Comparison of ENCODE assay signal across 10 cellular contexts in genomic region chr19:41226874-41227390, GRCh38.
DNase-seq lines count a peak whose midpoint lies in the region; ATAC-seq and TF ChIP-seq lines count a peak whose summit lies in the region.
"Had no signal": no experiment of that assay in that cellular context is flagged by ENCODE, and none has a peak within 500 bp of the region (broad histone marks: within the 10 kb centered on the region; RNA-seq: fewer than 3 reads in every experiment).

No MANE protein-coding gene starts in this region.

- H4K20me1 ChIP-seq in Loucy (ENCODE audit: insufficient read depth, low read length, poor library complexity, severe bottlenecking), result no peaks in the 10 kb centered on the region

- peaks cover 4% of the 10 kb centered on the region for H3K27me3 Mint-ChIP-seq in nephron (ENCODE audit: low read depth)

- ATAC-seq in GM18861 (IDR thresholded peaks at IDR 0.05; ENCODE audit: unreplicated experiment), result no peak
- ATAC-seq in GM21360 (IDR thresholded peaks at IDR 0.05; ENCODE audit: unreplicated experiment), result no peak

- no peak for TF ChIP-seq CTCF in Loucy (conservative IDR thresholded peaks at IDR 0.05; ENCODE audit: low read length)
- TF ChIP-seq CTCF in nephron (IDR thresholded peaks at IDR 0.05; ENCODE audit: unreplicated experiment in 3 of 3), result no peak

- H3K27ac ChIP-seq in ACC112 (ENCODE audit: low read depth, low read length) (peak overlapping the region; percentile 91), duodenal mucosa (ENCODE audit: low read depth, low read length) (peak overlapping the region; percentile 78)

- H3K9me2 ChIP-seq in Loucy (replicated peaks; ENCODE audit: low read depth, low read length), result no peaks in the 10 kb centered on the region

- peak overlapping the region; percentile 68 for H3K4me3 ChIP-seq in ACC112 (ENCODE audit: low read depth, low read length)
- H3K4me3 ChIP-seq in Loucy (ENCODE audit: low read length, poor library complexity, severe bottlenecking), result no peak overlapping the region
- H3K4me3 ChIP-seq in duodenal mucosa (ENCODE audit: low read depth in 1 of 2, low read length in 2 of 2), result peak overlapping the region; percentile 71 to 92

- peaks cover 35% of the 10 kb centered on the region for H3K4me1 Mint-ChIP-seq in nephron

- H3K4me3 Mint-ChIP-seq in nephron, result peak overlapping the region; percentile 77 to 84 (median 84)

- no peak for DNase-seq in SW480 (ENCODE audit: low spot score)
- no peak for DNase-seq in SKM-1 (lab: John Stamatoyannopoulos, UW; ENCODE audit: unreplicated experiment)
- DNase-seq: activated B cell treated with CpG ODN at 0.5 μM for 24 hours, NCI-H1048 had no signal

- H3K27me3 ChIP-seq in ACC112 (ENCODE audit: insufficient read depth, low read length) (no peaks in the 10 kb centered on the region), Loucy (ENCODE audit: insufficient read depth, low read length, poor library complexity, severe bottlenecking) (peaks cover 7% of the 10 kb centered on the region), duodenal mucosa (ENCODE audit: control insufficient read depth in 1 of 2, insufficient read depth in 2 of 2, low read length in 2 of 2) (peaks cover 0 to 3% of the 10 kb centered on the region in 2 donors)

- H2AFZ ChIP-seq in ACC112 (ENCODE audit: low read length, unreplicated experiment) (no peak overlapping the region), Loucy (ENCODE audit: low read length) (0 out of 2 replicates have a peak overlapping the region, but pooled peaks have one; percentile 2)

- no peaks in the 10 kb centered on the region for H3F3A ChIP-seq in Loucy (ENCODE audit: low read depth)

- peaks cover 20% of the 10 kb centered on the region; the same call in 1 of the 2 replicates for H3K36me3 ChIP-seq in ACC112 (ENCODE audit: insufficient read depth, low read length)
- no peaks in the 10 kb centered on the region for H3K36me3 ChIP-seq in Loucy (ENCODE audit: insufficient read depth, low read length)
- no peaks in the 10 kb centered on the region for H3K36me3 ChIP-seq in duodenal mucosa (ENCODE audit: control insufficient read depth in 1 of 2, insufficient read depth in 2 of 2, low read length in 2 of 2)

- H3K4me2 ChIP-seq in Loucy (ENCODE audit: low read depth, low read length, poor library complexity, severe bottlenecking), result no peak overlapping the region

- H3K79me2 ChIP-seq in ACC112 (ENCODE audit: control insufficient read depth, insufficient read depth, low read length, unreplicated experiment) (peaks cover 42% of the 10 kb centered on the region), Loucy (ENCODE audit: insufficient read depth, low read length) (no peaks in the 10 kb centered on the region)

- H3K9me3 Mint-ChIP-seq in nephron, result no peaks in the 10 kb centered on the region
- H3K9me3 Mint-ChIP-seq: activated B cell treated with CpG ODN at 0.5 μM for 24 hours had no signal

- H3K9ac ChIP-seq in Loucy (ENCODE audit: low read depth, low read length, poor library complexity, severe bottlenecking), result no peak overlapping the region
- peak overlapping the region; percentile 53 to 69 for H3K9ac ChIP-seq in duodenal mucosa (ENCODE audit: low read depth in 1 of 2, low read length in 2 of 2)

- peaks cover 10% of the 10 kb centered on the region for H3K36me3 Mint-ChIP-seq in nephron (ENCODE audit: low read depth)

- H3K27ac Mint-ChIP-seq in nephron, result peak overlapping the region; percentile 93 to 97 (median 97)
- H3K27ac Mint-ChIP-seq: activated B cell treated with CpG ODN at 0.5 μM for 24 hours had no signal

- H3K4me1 ChIP-seq in ACC112 (ENCODE audit: control insufficient read depth, insufficient read depth, low read length, unreplicated experiment) (peaks cover 51% of the 10 kb centered on the region), Loucy (ENCODE audit: insufficient read depth, low read length, poor library complexity, severe bottlenecking) (no peaks in the 10 kb centered on the region), duodenal mucosa (ENCODE audit: control insufficient read depth in 1 of 2, insufficient read depth in 2 of 2, low read length in 2 of 2) (peaks cover 11 to 16% of the 10 kb centered on the region in 2 donors)

- H3K9me3 ChIP-seq in Loucy (ENCODE audit: insufficient read depth, low read depth, low read length), result no peaks in the 10 kb centered on the region
- H3K9me3 ChIP-seq in duodenal mucosa (ENCODE audit: control insufficient read depth in 1 of 2, low read length in 2 of 2), result no peaks in the 10 kb centered on the region
